Comparison of ENCODE assay signal across 1 cellular context in genomic region chr2:127591221-127591923, GRCh38.
TF ChIP-seq lines count a peak whose summit lies in the region.

No MANE protein-coding gene starts in this region.

TF ChIP-seq in HepG2, 621 proteins besides CTCF, POLR2A, EP300 and RAD21 (continued from another document and continues in another):
- no peak for TF ChIP-seq GLMP (CRISPR knock-in tag; IDR thresholded peaks at IDR 0.05; ENCODE audit: borderline replicate concordance)
- 0 out of 2 replicates have a peak, but pooled peaks have one; percentile 31 for TF ChIP-seq FOXA3 (CRISPR knock-in tag; IDR thresholded peaks at IDR 0.05)
- TF ChIP-seq ZMAT3 (CRISPR knock-in tag; conservative IDR thresholded peaks at IDR 0.05), result no peak
- TF ChIP-seq ZNF572 (CRISPR knock-in tag; IDR thresholded peaks at IDR 0.05), result peak; percentile 50; the same call in 1 of the 2 replicates
- no peak for TF ChIP-seq USF2 (IDR thresholded peaks at IDR 0.05; ENCODE audit: low read depth, low read length)
- no peak for TF ChIP-seq USF2 (CRISPR knock-in tag; IDR thresholded peaks at IDR 0.05; ENCODE audit: borderline replicate concordance)
- no peak for TF ChIP-seq BATF2 (CRISPR knock-in tag; IDR thresholded peaks at IDR 0.05)
- TF ChIP-seq NR3C1 (CRISPR knock-in tag; IDR thresholded peaks at IDR 0.05), result no peak
- TF ChIP-seq ZNF775 (CRISPR knock-in tag; IDR thresholded peaks at IDR 0.05; ENCODE audit: borderline replicate concordance), result no peak
- TF ChIP-seq ZNF546 (CRISPR knock-in tag; conservative IDR thresholded peaks at IDR 0.05), result no peak
- no peak for TF ChIP-seq IRX3 (CRISPR knock-in tag; IDR thresholded peaks at IDR 0.05; ENCODE audit: borderline replicate concordance, low read depth)
- no peak for TF ChIP-seq PHF5A (CRISPR knock-in tag; IDR thresholded peaks at IDR 0.05; ENCODE audit: low read depth, unreplicated experiment)
- TF ChIP-seq ERF (CRISPR knock-in tag; IDR thresholded peaks at IDR 0.05), result peak; percentile 59; the same call in 1 of the 2 replicates
- no peak for TF ChIP-seq REXO4 (CRISPR knock-in tag; IDR thresholded peaks at IDR 0.05; ENCODE audit: borderline replicate concordance)
- TF ChIP-seq FOXK2 (IDR thresholded peaks at IDR 0.05), result no peak
- no peak for TF ChIP-seq ZHX2 (IDR thresholded peaks at IDR 0.05; ENCODE audit: low read depth)
- no peak for TF ChIP-seq ZHX2 (CRISPR knock-in tag; IDR thresholded peaks at IDR 0.05; ENCODE audit: borderline replicate concordance)
- no peak for TF ChIP-seq PAF1 (CRISPR knock-in tag; IDR thresholded peaks at IDR 0.05)
- TF ChIP-seq ZC3H13 (CRISPR knock-in tag; IDR thresholded peaks at IDR 0.05), result no peak
- TF ChIP-seq AGO2 (optimal IDR thresholded peaks at IDR 0.05; ENCODE audit: low read depth, low read length), result no peak
- no peak for TF ChIP-seq ATF7-NPFF (CRISPR knock-in tag; IDR thresholded peaks at IDR 0.05; ENCODE audit: low read depth)
- no peak for TF ChIP-seq ZFYVE20 (CRISPR knock-in tag; IDR thresholded peaks at IDR 0.05; ENCODE audit: borderline replicate concordance, low read depth)
- TF ChIP-seq CREBL2 (CRISPR knock-in tag; IDR thresholded peaks at IDR 0.05; ENCODE audit: borderline replicate concordance), result no peak
- TF ChIP-seq GPN1 (CRISPR knock-in tag; IDR thresholded peaks at IDR 0.05; ENCODE audit: borderline replicate concordance), result no peak
- no peak; the same call in 1 of the 2 replicates for TF ChIP-seq NRL (CRISPR knock-in tag; IDR thresholded peaks at IDR 0.05; ENCODE audit: borderline replicate concordance)
- no peak for TF ChIP-seq PTBP1 (IDR thresholded peaks at IDR 0.05; ENCODE audit: low read depth, low read length, poor library complexity, severe bottlenecking)
- TF ChIP-seq LBX2 (CRISPR knock-in tag; IDR thresholded peaks at IDR 0.05; ENCODE audit: borderline replicate concordance), result no peak
- TF ChIP-seq GTF3A (CRISPR knock-in tag; conservative IDR thresholded peaks at IDR 0.05), result no peak
- TF ChIP-seq CC2D1A (CRISPR knock-in tag; IDR thresholded peaks at IDR 0.05), result no peak
- no peak for TF ChIP-seq KLF15 (CRISPR knock-in tag; IDR thresholded peaks at IDR 0.05; ENCODE audit: borderline replicate concordance)
- TF ChIP-seq ZNF616 (CRISPR knock-in tag; IDR thresholded peaks at IDR 0.05; ENCODE audit: low read depth), result no peak
- TF ChIP-seq NFE2 (CRISPR knock-in tag; IDR thresholded peaks at IDR 0.05), result no peak
- TF ChIP-seq ZNF274 (CRISPR knock-in tag; IDR thresholded peaks at IDR 0.05), result no peak
- no peak for TF ChIP-seq TRIM24 (CRISPR knock-in tag; IDR thresholded peaks at IDR 0.05)
- no peak for TF ChIP-seq DNMT1 (CRISPR knock-in tag; IDR thresholded peaks at IDR 0.05)
- TF ChIP-seq RFXANK (CRISPR knock-in tag; IDR thresholded peaks at IDR 0.05), result no peak
- TF ChIP-seq ZNF382 (CRISPR knock-in tag; IDR thresholded peaks at IDR 0.05; ENCODE audit: borderline replicate concordance), result no peak
- no peak for TF ChIP-seq HCFC1 (IDR thresholded peaks at IDR 0.05; ENCODE audit: low read depth, low read length)
- no peak for TF ChIP-seq ZNF281 (CRISPR knock-in tag; IDR thresholded peaks at IDR 0.05; ENCODE audit: borderline replicate concordance)
- peak; percentile 73 for TF ChIP-seq ZFX (CRISPR knock-in tag; IDR thresholded peaks at IDR 0.05; ENCODE audit: low read depth)
- no peak for TF ChIP-seq PAXIP1 (CRISPR knock-in tag; conservative IDR thresholded peaks at IDR 0.05)
- no peak for TF ChIP-seq CERS6 (CRISPR knock-in tag; IDR thresholded peaks at IDR 0.05)
- TF ChIP-seq ZBTB26 (CRISPR knock-in tag; IDR thresholded peaks at IDR 0.05; ENCODE audit: borderline replicate concordance), result no peak; the same call in 1 of the 2 replicates
- no peak for TF ChIP-seq MEIS2 (CRISPR knock-in tag; IDR thresholded peaks at IDR 0.05)
- 0 out of 2 replicates have a peak, but pooled peaks have one; percentile 36 for TF ChIP-seq ZNF607 (CRISPR knock-in tag; IDR thresholded peaks at IDR 0.05; ENCODE audit: borderline replicate concordance)
